Comparison of ENCODE assay signal across 20 cellular contexts in genomic region chrX:153889123-153889522, GRCh38. TPM values are rescaled to one million over a fixed set of nuclear protein-coding genes. Genes with fewer than 3 reads are reported as not detected.
DNase-seq lines count a peak whose midpoint lies in the region; ATAC-seq and TF ChIP-seq lines count a peak whose summit lies in the region.
"Had no signal": no experiment of that assay in that cellular context is flagged by ENCODE, and none has a peak within 500 bp of the region (broad histone marks: within the 10 kb centered on the region; RNA-seq: fewer than 3 reads in every experiment).

No MANE protein-coding gene starts in this region.

- POLR2A ChIA-PET in HEK293 (lab: Yijun Ruan, JAX), result no interaction called here
- POLR2A ChIA-PET in Panc1 (lab: Charles Lee), result no interaction called here

- in situ Hi-C loops in Panc1 (cut with HindIII; ENCODE audit: low pct_unique_long_range_greater_than_20kb, low sequenced_read_pairs), result no loop called here

- H3K36me3 ChIP-seq in HEK293 (ENCODE audit: control insufficient read depth in 2 of 2, insufficient read depth in 1 of 2, low read length in 2 of 2), result no peaks in the 10 kb centered on the region
- H3K36me3 ChIP-seq in Panc1 (ENCODE audit: control insufficient read depth, insufficient read depth, low read length), result no peaks in the 10 kb centered on the region
- H3K36me3 ChIP-seq: BLaER1 treated with 17β-estradiol and CSF1 and Interleukin-3, amounts not matched to agents 10 nM and 100 nM had no signal

- DNase-seq in DMS153 (lab: John Stamatoyannopoulos, UW) (peak; percentile 87), NCI-H748 treated with DMSO at 0.1 percent for 48 hours (lab: John Stamatoyannopoulos, UW) (peak; percentile 3), Panc1 (ENCODE audit: low read depth, low spot score) (no peak), DMS79 (lab: John Stamatoyannopoulos, UW) (no peak)
- DNase-seq: AML-193; Calu3; CD4-positive, CD25-positive, alpha-beta regulatory T cell; GOT3; H9 had no signal

- no peaks in the 10 kb centered on the region for H3K9me3 ChIP-seq in HEK293 (ENCODE audit: control insufficient read depth, insufficient read depth, low read depth, low read length)
- H3K9me3 ChIP-seq in Panc1 (ENCODE audit: control insufficient read depth, insufficient read depth, low read depth, low read length), result no peaks in the 10 kb centered on the region
- H3K9me3 ChIP-seq: A549 had no signal

- intact Hi-C loops in Panc1 (cut with micrococcal nuclease; ENCODE audit: unreplicated experiment), result loop anchor here (10.0 kb wide), 2 partner anchors 84 to 124 kb away; partner anchors contain the start of gene PLXNB3

- TF ChIP-seq CTCF in HEK293 (tag by site-specific recombination; IDR thresholded peaks at IDR 0.05), result no peak
- TF ChIP-seq CTCF in Panc1 (IDR thresholded peaks at IDR 0.05), result no peak

- no TSS peak for BruUV-seq in Panc1 (replicated peaks; lab: Mats Ljungman, UMichigan)

- ATAC-seq in Panc1, result no peak
- no peak for ATAC-seq in GM21717 (IDR thresholded peaks at IDR 0.05; ENCODE audit: unreplicated experiment)
- no peak for ATAC-seq in GM21381 (IDR thresholded peaks at IDR 0.05; ENCODE audit: unreplicated experiment)
- ATAC-seq in GM19452 (IDR thresholded peaks at IDR 0.05; ENCODE audit: unreplicated experiment), result no peak
- ATAC-seq: A549 had no signal

- H3K27ac ChIP-seq in HEK293 (ENCODE audit: extremely low read depth, low read depth, low read length) (no peak overlapping the region), Panc1 (ENCODE audit: low read length) (peak overlapping the region; percentile 42; the same call in 1 of the 2 replicates)
- H3K27ac ChIP-seq: A549; BLaER1 treated with 17β-estradiol and CSF1 and Interleukin-3, amounts not matched to agents 10 nM and 100 nM; KMS-11 had no signal

- no peaks in the 10 kb centered on the region for H3K27me3 ChIP-seq in Panc1 (ENCODE audit: control insufficient read depth, insufficient read depth, low read length)

- H3K4me3 ChIP-seq in HEK293 (ENCODE audit: low read depth, low read length), result no peak overlapping the region
- H3K4me3 ChIP-seq in Panc1 (ENCODE audit: low read depth in 2 of 2, low read length in 2 of 2), result no peak overlapping the region
- H3K4me3 ChIP-seq: A549; BLaER1 treated with 17β-estradiol and CSF1 and Interleukin-3, amounts not matched to agents 10 nM and 100 nM; GM12878 had no signal

- no peaks in the 10 kb centered on the region for H3K4me1 ChIP-seq in HEK293 (ENCODE audit: control insufficient read depth, insufficient read depth, low read length)
- H3K4me1 ChIP-seq in Panc1 (ENCODE audit: control insufficient read depth, insufficient read depth, low read length), result peaks cover 29% of the 10 kb centered on the region

- CTCF ChIA-PET in HEK293 (lab: Yijun Ruan, JAX), result no interaction called here
- CTCF ChIA-PET in Panc1 (lab: Charles Lee), result interaction anchor here (0.5 kb wide), 1 partner anchor 52 kb away, joined by 10 read pairs; no protein-coding TSS in a partner anchor

TF ChIP-seq in HEK293, 187 proteins besides CTCF, POLR2A, EP300 and RAD21:
- TF ChIP-seq ZNF146 (tag by site-specific recombination; IDR thresholded peaks at IDR 0.05), result peak; percentile 96
- TF ChIP-seq ZNF114 (tag by site-specific recombination; IDR thresholded peaks at IDR 0.05), result no peak
- peak; percentile 37; the same call in 1 of the 2 replicates for TF ChIP-seq ZSCAN4 (tag by site-specific recombination; IDR thresholded peaks at IDR 0.05)

RNA-seq across cellular contexts. Expression of gene L1CAM, which starts 3.1 kb away (rescaled TPM):
- 819 TPM for total RNA-seq in Panc1 (2021; ENCODE audit: unreplicated experiment)
- 824 TPM for polyA plus RNA-seq in Panc1 (2012; ENCODE audit: insufficient read length)

RNA-seq across cellular contexts. Expression of gene AVPR2, which starts 15.3 kb away (rescaled TPM):
- total RNA-seq in Panc1 (2021; ENCODE audit: unreplicated experiment), result 10.6 TPM
- 15.5 TPM for polyA plus RNA-seq in Panc1 (2012; ENCODE audit: insufficient read length)
- total RNA-seq: Calu3; CD4-positive, CD25-positive, alpha-beta regulatory T cell; G401; GM12878; H9; HT1080 had no signal
- polyA plus RNA-seq: A549; CD4-positive, CD25-positive, alpha-beta regulatory T cell; IgD-negative memory B cell had no signal

RNA-seq across cellular contexts. Expression of gene ARHGAP4, which starts 36.9 kb away (rescaled TPM):
- 225 TPM for total RNA-seq in Panc1 (2021; ENCODE audit: unreplicated experiment)
- polyA plus RNA-seq in Panc1 (2012; ENCODE audit: insufficient read length), result 297 TPM

RNA-seq across cellular contexts. Expression of gene NAA10, which starts 45.7 kb away (rescaled TPM):
- 246 TPM for total RNA-seq in Panc1 (2021; ENCODE audit: unreplicated experiment)
- polyA plus RNA-seq in Panc1 (2012; ENCODE audit: insufficient read length), result 347 TPM

RNA-seq across cellular contexts. Expression of gene RENBP, which starts 55.3 kb away (rescaled TPM):
- total RNA-seq in Panc1 (2021; ENCODE audit: unreplicated experiment), result 0.62 TPM
- polyA plus RNA-seq in Panc1 (2012; ENCODE audit: insufficient read length), result 0.62 TPM
- polyA plus RNA-seq: A549 had no signal

Comparison
In these comparisons a context has a peak if more than half of its experiments do, and no peak if none do; other contexts are left out.
1. DNase-seq: peak in DMS153 (single experiment) and NCI-H748 treated with DMSO at 0.1 percent for 48 hours (single experiment); none in Panc1 (single experiment) and DMS79 (single experiment).